Comparison of ENCODE assay signal across 17 cellular contexts in genomic region chr2:233287871-233288270, GRCh38. TPM values are rescaled to one million over a fixed set of nuclear protein-coding genes. Genes with fewer than 3 reads are reported as not detected.
DNase-seq lines count a peak whose midpoint lies in the region; ATAC-seq and TF ChIP-seq lines count a peak whose summit lies in the region.
"Had no signal": no experiment of that assay in that cellular context is flagged by ENCODE, and none has a peak within 500 bp of the region (broad histone marks: within the 10 kb centered on the region; RNA-seq: fewer than 3 reads in every experiment).

No MANE protein-coding gene starts in this region.

- peaks cover 0 to 15% (median 12%) of the 10 kb centered on the region in 10 experiments; a peak in 14 of 20 replicates for H3K4me1 ChIP-seq in BLaER1 treated with 17β-estradiol and CSF1 and Interleukin-3, amounts not matched to agents 10 nM and 100 nM
- peaks cover 10% of the 10 kb centered on the region for H3K4me1 ChIP-seq in endodermal cell (ENCODE audit: control insufficient read depth, insufficient read depth, low read length)

- H3K9me3 ChIP-seq in BLaER1 treated with 17β-estradiol and CSF1 and Interleukin-3, amounts not matched to agents 10 nM and 100 nM (replicated peaks in 1 of 11): no peaks in the 10 kb centered on the region
- H3K9me3 ChIP-seq in endodermal cell (ENCODE audit: control insufficient read depth, low read length): no peaks in the 10 kb centered on the region
- H3K9me3 ChIP-seq: MG63 had no signal

- no peak for TF ChIP-seq CTCF in endodermal cell (conservative IDR thresholded peaks at IDR 0.05)

- peaks cover 7% of the 10 kb centered on the region for H3K4me1 Mint-ChIP-seq in activated CD4-positive, alpha-beta T cell treated with anti-CD3 and anti-CD28 coated beads, Interleukin-2, amount 10 ng/mL, durations not matched to agents 7 days and 5 days
- H3K4me1 Mint-ChIP-seq in endodermal cell: peaks cover 20% of the 10 kb centered on the region

- H3K27ac ChIP-seq in BLaER1 treated with 17β-estradiol and CSF1 and Interleukin-3, amounts not matched to agents 10 nM and 100 nM: peak overlapping the region in 3 of 11 experiments; percentile 11 to 37 (median 14); a peak in 2 of 22 replicates
- no peak overlapping the region for H3K27ac ChIP-seq in endodermal cell (ENCODE audit: low read depth, low read length)

- H3K4me2 ChIP-seq in BLaER1 treated with 17β-estradiol and CSF1 and Interleukin-3, amounts not matched to agents 10 nM and 100 nM: peak overlapping the region in 7 of 11 experiments; percentile 11 to 64 (median 40); a peak in 12 of 22 replicates

- H3K4me3 ChIP-seq in BLaER1 treated with 17β-estradiol and CSF1 and Interleukin-3, amounts not matched to agents 10 nM and 100 nM: no peak overlapping the region
- no peak overlapping the region for H3K4me3 ChIP-seq in endodermal cell (ENCODE audit: low read length)
- H3K4me3 ChIP-seq: MG63 had no signal

- H3K9me3 Mint-ChIP-seq in activated CD4-positive, alpha-beta T cell treated with anti-CD3 and anti-CD28 coated beads, Interleukin-2, amount 10 ng/mL, durations not matched to agents 7 days and 5 days: no peaks in the 10 kb centered on the region
- no peaks in the 10 kb centered on the region for H3K9me3 Mint-ChIP-seq in endodermal cell

- peaks cover 71% of the 10 kb centered on the region for H3K36me3 Mint-ChIP-seq in activated CD4-positive, alpha-beta T cell treated with anti-CD3 and anti-CD28 coated beads, Interleukin-2, amount 10 ng/mL, durations not matched to agents 7 days and 5 days (ENCODE audit: low read depth)
- H3K36me3 Mint-ChIP-seq in endodermal cell (ENCODE audit: low read depth): peaks cover 68% of the 10 kb centered on the region

- peak overlapping the region; percentile 72 for H3K27ac Mint-ChIP-seq in activated CD4-positive, alpha-beta T cell treated with anti-CD3 and anti-CD28 coated beads, Interleukin-2, amount 10 ng/mL, durations not matched to agents 7 days and 5 days
- H3K27ac Mint-ChIP-seq in endodermal cell: peak overlapping the region; percentile 61

- H3K27me3 ChIP-seq in BLaER1 treated with 17β-estradiol and CSF1 and Interleukin-3, amounts not matched to agents 10 nM and 100 nM: no peaks in the 10 kb centered on the region
- no peaks in the 10 kb centered on the region for H3K27me3 ChIP-seq in endodermal cell (ENCODE audit: control insufficient read depth, insufficient read depth, low read length, poor library complexity, severe bottlenecking)
- H3K27me3 ChIP-seq: MG63 had no signal

- peaks cover 0 to 35% (median 8%) of the 10 kb centered on the region in 11 experiments; a peak in 10 of 22 replicates for H4K20me1 ChIP-seq in BLaER1 treated with 17β-estradiol and CSF1 and Interleukin-3, amounts not matched to agents 10 nM and 100 nM

- H3K36me3 ChIP-seq in BLaER1 treated with 17β-estradiol and CSF1 and Interleukin-3, amounts not matched to agents 10 nM and 100 nM: peaks cover 99 to 100% (median 100%) of the 10 kb centered on the region in 11 experiments
- peaks cover 63% of the 10 kb centered on the region for H3K36me3 ChIP-seq in endodermal cell (ENCODE audit: control insufficient read depth, insufficient read depth, low read length)

- POLR2A ChIA-PET in activated CD4-positive, alpha-beta T cell treated with anti-CD3 and anti-CD28 coated beads, Interleukin-2, amount 10 ng/mL, durations not matched to agents 7 days and 5 days (lab: Charles Lee): no interaction called here

- no peak overlapping the region for H3K4me3 Mint-ChIP-seq in activated CD4-positive, alpha-beta T cell treated with anti-CD3 and anti-CD28 coated beads, Interleukin-2, amount 10 ng/mL, durations not matched to agents 7 days and 5 days
- H3K4me3 Mint-ChIP-seq in endodermal cell: peak overlapping the region; percentile 30

- ATAC-seq in HG03097 (IDR thresholded peaks at IDR 0.05; ENCODE audit: low FRiP score, unreplicated experiment): no peak

- no peak overlapping the region for H3K9ac ChIP-seq in BLaER1 treated with 17β-estradiol and CSF1 and Interleukin-3, amounts not matched to agents 10 nM and 100 nM
- no peak overlapping the region for H3K9ac ChIP-seq in endodermal cell (ENCODE audit: extremely low read depth, low read length, poor library complexity, severe bottlenecking)

- 91 to 93% methylated on average over 6 of the region's 6 CpGs for WGBS in endodermal cell (ENCODE audit: insufficient coverage in 1 of 2, insufficient read length in 1 of 2), 2 experiments

- no peak for DNase-seq in activated CD4-positive, alpha-beta T cell treated with anti-CD3 and anti-CD28 coated beads, Interleukin-2, amount 10 ng/mL, durations not matched to agents 7 days and 5 days
- DNase-seq in activated CD4-positive, alpha-beta T cell treated with anti-CD3 and anti-CD28 coated beads, Interleukin-2, amount 50 U/mL, for 1 hour: no peak
- DNase-seq in endodermal cell (no peak), posterior cingulate gyrus (peak in 8 of 10 donors; percentile 17 to 92 (median 52)), CD1c-positive myeloid dendritic cell (ENCODE audit: extremely low spot score) (no peak), HPDE6-E6E7 (ENCODE audit: extremely low spot score) (no peak)
- DNase-seq: DMS 273 treated with DMSO at 0.1 percent for 48 hours, MG63, NCI-H1092 treated with DMSO at 0.1 percent for 48 hours, NCI-H1694, NCI-H446 treated with DMSO at 0.1 percent for 48 hours, NCI-H748 treated with DMSO at 0.1 percent for 48 hours, PC-3 had no signal

- H3K27me3 Mint-ChIP-seq in activated CD4-positive, alpha-beta T cell treated with anti-CD3 and anti-CD28 coated beads, Interleukin-2, amount 10 ng/mL, durations not matched to agents 7 days and 5 days: no peaks in the 10 kb centered on the region
- no peaks in the 10 kb centered on the region for H3K27me3 Mint-ChIP-seq in endodermal cell (ENCODE audit: insufficient read depth)

- CTCF ChIA-PET in activated CD4-positive, alpha-beta T cell treated with anti-CD3 and anti-CD28 coated beads, Interleukin-2, amount 10 ng/mL, durations not matched to agents 7 days and 5 days (lab: Charles Lee): interaction anchor here (0.6 to 1.7 kb wide), 2 partner anchors 15 to 120 kb away, joined by 3 to 5 read pairs; no protein-coding TSS in a partner anchor

- intact Hi-C loops in posterior cingulate gyrus (cut with DNase I): loop anchor here (10.0 kb wide), 1 partner anchor 157 kb away; no protein-coding TSS in a partner anchor

RNA-seq across cellular contexts. Expression of gene SAG, which starts 19.7 kb away (rescaled TPM):
- not detected for total RNA-seq in activated CD4-positive, alpha-beta T cell treated with anti-CD3 and anti-CD28 coated beads, Interleukin-2, amount 10 ng/mL, durations not matched to agents 7 days and 5 days
- total RNA-seq in endodermal cell: not detected
- not detected for polyA plus RNA-seq in endodermal cell (2013, experiment 1 of 2)
- polyA plus RNA-seq in endodermal cell (2013, experiment 2 of 2): not detected
- total RNA-seq: A172, H4, PC-3 had no signal

RNA-seq across cellular contexts. Expression of gene ATG16L1, which starts 36.4 kb away (rescaled TPM):
- total RNA-seq in activated CD4-positive, alpha-beta T cell treated with anti-CD3 and anti-CD28 coated beads, Interleukin-2, amount 10 ng/mL, durations not matched to agents 7 days and 5 days: 10 to 100 TPM; 52.6 to 55.4 TPM
- 10 to 100 TPM; 29.6 to 31.6 TPM for total RNA-seq in endodermal cell
- 14.3 TPM for polyA plus RNA-seq in endodermal cell (2013, experiment 1 of 2)
- 13.9 TPM for polyA plus RNA-seq in endodermal cell (2013, experiment 2 of 2)

Comparison
In these comparisons a context has a peak if more than half of its experiments do, and no peak if none do; other contexts are left out.
1. DNase-seq: peak in posterior cingulate gyrus (8 of 10); none in activated CD4-positive, alpha-beta T cell treated with anti-CD3 and anti-CD28 coated beads, Interleukin-2, amount 10 ng/mL, durations not matched to agents 7 days and 5 days (single experiment), activated CD4-positive, alpha-beta T cell treated with anti-CD3 and anti-CD28 coated beads, Interleukin-2, amount 50 U/mL, for 1 hour (single experiment), endodermal cell (single experiment), CD1c-positive myeloid dendritic cell (single experiment) and HPDE6-E6E7 (single experiment).